In genomic region chr1:59110287-59110686, GRCh38 we compare ENCODE assay signal across 22 cellular contexts.
"Had no signal": no experiment of that assay in that cellular context is flagged by ENCODE, and none has a peak within 500 bp of the region (broad histone marks: within the 10 kb centered on the region; RNA-seq: fewer than 3 reads in every experiment).

No MANE protein-coding gene starts in this region.

- H3K9me3 ChIP-seq: esophagus muscularis mucosa, gastrocnemius medialis, heart right ventricle, mucosa of descending colon, ovary, suprapubic skin, thyroid gland had no signal

- H3K27ac ChIP-seq: epithelial cell of prostate, esophagus muscularis mucosa, gastrocnemius medialis, heart right ventricle, ovary, suprapubic skin, thyroid gland had no signal

- H3K4me2 ChIP-seq: smooth muscle cell had no signal

- H3K4me3 Mint-ChIP-seq: dendritic cell treated with granulocyte-macrophage colony-stimulating factor and Interleukin-4, amounts not matched to agents 40 ng/mL and 50 ng/mL, for 4 days; effector memory CD8-positive, alpha-beta T cell; naive thymus-derived CD8-positive, alpha-beta T cell; type B pancreatic cell had no signal

- H3K27me3 ChIP-seq: esophagus muscularis mucosa, gastrocnemius medialis, heart right ventricle, ovary, suprapubic skin, thyroid gland had no signal

- H3K36me3 Mint-ChIP-seq: naive thymus-derived CD8-positive, alpha-beta T cell; type B pancreatic cell had no signal

- H3K36me3 ChIP-seq: esophagus muscularis mucosa, gastrocnemius medialis, heart right ventricle, ovary, suprapubic skin, thyroid gland had no signal

- H3K4me3 ChIP-seq: esophagus muscularis mucosa, gastrocnemius medialis, heart right ventricle, mucosa of descending colon, ovary, smooth muscle cell, suprapubic skin, thyroid gland had no signal

- H3K27me3 Mint-ChIP-seq: dendritic cell treated with granulocyte-macrophage colony-stimulating factor and Interleukin-4, amounts not matched to agents 40 ng/mL and 50 ng/mL, for 4 days; effector memory CD8-positive, alpha-beta T cell; naive thymus-derived CD8-positive, alpha-beta T cell; type B pancreatic cell had no signal

- H3K9me3 Mint-ChIP-seq: dendritic cell treated with granulocyte-macrophage colony-stimulating factor and Interleukin-4, amounts not matched to agents 40 ng/mL and 50 ng/mL, for 4 days; effector memory CD8-positive, alpha-beta T cell; naive thymus-derived CD8-positive, alpha-beta T cell; type B pancreatic cell had no signal

- FAIRE-seq: islet of Langerhans, urothelium cell line had no signal

- H3K27ac Mint-ChIP-seq: dendritic cell treated with granulocyte-macrophage colony-stimulating factor and Interleukin-4, amounts not matched to agents 40 ng/mL and 50 ng/mL, for 4 days; effector memory CD8-positive, alpha-beta T cell; naive thymus-derived CD8-positive, alpha-beta T cell; type B pancreatic cell had no signal

- DNase-seq: effector memory CD8-positive, alpha-beta T cell; gastrocnemius medialis; heart right ventricle; hypothalamus; kidney glomerular epithelial cell; mammary epithelial cell; mucosa of descending colon; naive thymus-derived CD8-positive, alpha-beta T cell; nucleus accumbens; ovary; right cardiac atrium; stimulated activated CD4-positive, alpha-beta T cell treated with anti-CD3 and anti-CD28 coated beads, Interleukin-2, amount 100 ng/mL, for 48 hours; stimulated activated naive CD8-positive, alpha-beta T cell treated with anti-CD3 and anti-CD28 coated beads, Interleukin-15, Interleukin-2, amounts not matched to agents 100 U/mL and 50 U/mL, for 24 hours; thyroid gland had no signal
